In the genomic region with DNA sequence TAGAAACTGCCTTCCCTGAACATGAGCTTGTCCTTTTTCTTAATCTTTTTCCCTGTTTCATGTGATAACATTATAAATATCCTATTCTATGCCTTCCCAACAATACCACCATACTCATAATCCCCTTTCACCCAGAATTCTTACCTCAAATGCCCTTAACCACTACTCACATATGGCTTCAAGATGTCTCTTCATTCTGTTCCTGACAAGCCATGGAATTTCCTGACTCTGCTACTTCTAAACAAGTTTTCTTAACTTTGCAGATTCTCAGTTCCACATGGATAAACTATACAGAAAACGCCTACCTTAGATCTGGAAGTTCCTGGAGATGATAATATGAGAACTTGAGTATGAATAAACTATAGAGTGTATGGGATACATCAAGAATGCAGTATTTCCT, we compare ENCODE assay signal across 34 cellular contexts.
"Had no signal": no experiment of that assay in that cellular context is flagged by ENCODE, and none has a peak within 500 bp of the region (broad histone marks: within the 10 kb centered on the region; RNA-seq: fewer than 3 reads in every experiment).

No MANE protein-coding gene starts in this region.

- H3K4me3 ChIP-seq: MG63 had no signal

- H3K9me3 ChIP-seq: MG63 had no signal

- DNase-seq: Karpas-422, MG63, MM.1S, MV-4-11, NCI-H1048, NCI-H1092, NCI-H1092 treated with DMSO at 0.1 percent for 48 hours, NCI-H1105, NCI-H1105 treated with DMSO at 0.1 percent for 48 hours, NCI-H1417, NCI-H1417 treated with DMSO at 0.1 percent for 48 hours, NCI-H1436, NCI-H1436 treated with DMSO at 0.1 percent for 48 hours, NCI-H146, NCI-H1694, NCI-H1694 treated with DMSO at 0.1 percent for 48 hours, NCI-H187, NCI-H187 treated with DMSO at 0.1 percent for 48 hours, NCI-H1930, NCI-H2029, NCI-H2029 treated with DMSO at 0.1 percent for 48 hours, NCI-H2081, NCI-H2081 treated with DMSO at 0.1 percent for 48 hours, NCI-H2107, NCI-H2171, NCI-H2171 treated with DMSO at 0.1 percent for 48 hours, NCI-H2227 treated with DMSO at 0.1 percent for 48 hours, NCI-H226, NCI-H345, NCI-H446, NCI-H446 treated with DMSO at 0.1 percent for 48 hours, NCI-H510A, NCI-H510A treated with DMSO at 0.1 percent for 48 hours, NCI-H524 had no signal

- H3K36me3 ChIP-seq: MG63 had no signal

- H3K27me3 ChIP-seq: MG63 had no signal
